ENCODE assay signal across 1 cellular context in the genomic region with DNA sequence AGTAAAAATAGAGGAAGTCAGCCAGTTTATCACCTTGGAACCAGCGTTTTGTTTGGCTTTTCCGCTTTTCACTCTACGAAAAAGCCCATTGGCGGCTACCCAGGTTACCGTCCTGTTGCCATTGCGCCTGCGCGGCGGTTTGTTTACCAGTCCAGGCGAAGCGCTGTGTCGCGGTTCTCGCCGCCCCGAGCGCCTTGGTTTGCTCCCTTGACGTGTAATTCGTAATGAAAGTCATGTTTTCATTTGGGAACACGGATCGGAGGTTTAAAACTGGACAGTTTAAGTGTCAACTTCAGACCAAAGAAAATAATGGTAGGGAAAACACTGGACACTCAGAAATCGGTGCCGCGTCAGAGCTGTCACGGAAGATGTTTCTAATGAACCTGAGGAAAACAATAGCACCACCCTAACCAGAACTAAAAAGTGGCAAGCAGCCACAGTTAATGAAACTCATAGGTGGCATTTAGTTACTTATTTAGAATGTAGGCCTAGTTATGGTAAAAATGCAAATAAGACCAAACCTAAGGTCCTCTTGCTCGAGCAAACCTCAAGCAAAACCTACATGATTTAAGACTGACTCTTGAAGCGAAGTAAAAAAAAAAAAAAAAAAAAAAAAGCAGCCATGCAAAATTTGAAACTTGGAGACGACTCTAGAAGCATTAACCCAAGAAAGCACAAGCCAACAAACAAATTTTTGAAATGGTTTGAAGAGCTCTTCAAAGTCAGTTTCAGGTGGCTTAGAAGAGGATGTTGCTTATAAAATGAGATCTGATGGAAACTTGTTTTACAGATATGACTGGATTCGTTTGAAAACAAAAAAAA.
TF ChIP-seq lines count a peak whose summit lies in the region.

No MANE protein-coding gene starts in this region.

TF ChIP-seq in HepG2, 621 proteins besides CTCF, POLR2A, EP300 and RAD21 (continued from another document and continues in another):
- no peak for TF ChIP-seq ZFP37 (CRISPR knock-in tag; IDR thresholded peaks at IDR 0.05; ENCODE audit: borderline replicate concordance)
- TF ChIP-seq SMAD1 (CRISPR knock-in tag; IDR thresholded peaks at IDR 0.05; ENCODE audit: borderline replicate concordance, low read depth), result no peak
- TF ChIP-seq, protein P1, sequence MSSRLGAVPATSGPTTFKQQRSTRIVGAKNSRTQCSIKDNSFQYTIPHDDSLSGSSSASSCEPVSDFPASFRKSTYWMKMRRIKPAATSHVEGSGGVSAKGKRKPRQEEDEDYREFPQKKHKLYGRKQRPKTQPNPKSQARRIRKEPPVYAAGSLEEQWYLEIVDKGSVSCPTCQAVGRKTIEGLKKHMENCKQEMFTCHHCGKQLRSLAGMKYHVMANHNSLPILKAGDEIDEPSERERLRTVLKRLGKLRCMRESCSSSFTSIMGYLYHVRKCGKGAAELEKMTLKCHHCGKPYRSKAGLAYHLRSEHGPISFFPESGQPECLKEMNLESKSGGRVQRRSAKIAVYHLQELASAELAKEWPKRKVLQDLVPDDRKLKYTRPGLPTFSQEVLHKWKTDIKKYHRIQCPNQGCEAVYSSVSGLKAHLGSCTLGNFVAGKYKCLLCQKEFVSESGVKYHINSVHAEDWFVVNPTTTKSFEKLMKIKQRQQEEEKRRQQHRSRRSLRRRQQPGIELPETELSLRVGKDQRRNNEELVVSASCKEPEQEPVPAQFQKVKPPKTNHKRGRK (CRISPR knock-in tag; IDR thresholded peaks at IDR 0.05), result no peak
- no peak for TF ChIP-seq ZNF446 (CRISPR knock-in tag; IDR thresholded peaks at IDR 0.05)
- TF ChIP-seq ARHGAP35 (CRISPR knock-in tag; IDR thresholded peaks at IDR 0.05; ENCODE audit: borderline replicate concordance), result no peak
- TF ChIP-seq, protein P2, sequence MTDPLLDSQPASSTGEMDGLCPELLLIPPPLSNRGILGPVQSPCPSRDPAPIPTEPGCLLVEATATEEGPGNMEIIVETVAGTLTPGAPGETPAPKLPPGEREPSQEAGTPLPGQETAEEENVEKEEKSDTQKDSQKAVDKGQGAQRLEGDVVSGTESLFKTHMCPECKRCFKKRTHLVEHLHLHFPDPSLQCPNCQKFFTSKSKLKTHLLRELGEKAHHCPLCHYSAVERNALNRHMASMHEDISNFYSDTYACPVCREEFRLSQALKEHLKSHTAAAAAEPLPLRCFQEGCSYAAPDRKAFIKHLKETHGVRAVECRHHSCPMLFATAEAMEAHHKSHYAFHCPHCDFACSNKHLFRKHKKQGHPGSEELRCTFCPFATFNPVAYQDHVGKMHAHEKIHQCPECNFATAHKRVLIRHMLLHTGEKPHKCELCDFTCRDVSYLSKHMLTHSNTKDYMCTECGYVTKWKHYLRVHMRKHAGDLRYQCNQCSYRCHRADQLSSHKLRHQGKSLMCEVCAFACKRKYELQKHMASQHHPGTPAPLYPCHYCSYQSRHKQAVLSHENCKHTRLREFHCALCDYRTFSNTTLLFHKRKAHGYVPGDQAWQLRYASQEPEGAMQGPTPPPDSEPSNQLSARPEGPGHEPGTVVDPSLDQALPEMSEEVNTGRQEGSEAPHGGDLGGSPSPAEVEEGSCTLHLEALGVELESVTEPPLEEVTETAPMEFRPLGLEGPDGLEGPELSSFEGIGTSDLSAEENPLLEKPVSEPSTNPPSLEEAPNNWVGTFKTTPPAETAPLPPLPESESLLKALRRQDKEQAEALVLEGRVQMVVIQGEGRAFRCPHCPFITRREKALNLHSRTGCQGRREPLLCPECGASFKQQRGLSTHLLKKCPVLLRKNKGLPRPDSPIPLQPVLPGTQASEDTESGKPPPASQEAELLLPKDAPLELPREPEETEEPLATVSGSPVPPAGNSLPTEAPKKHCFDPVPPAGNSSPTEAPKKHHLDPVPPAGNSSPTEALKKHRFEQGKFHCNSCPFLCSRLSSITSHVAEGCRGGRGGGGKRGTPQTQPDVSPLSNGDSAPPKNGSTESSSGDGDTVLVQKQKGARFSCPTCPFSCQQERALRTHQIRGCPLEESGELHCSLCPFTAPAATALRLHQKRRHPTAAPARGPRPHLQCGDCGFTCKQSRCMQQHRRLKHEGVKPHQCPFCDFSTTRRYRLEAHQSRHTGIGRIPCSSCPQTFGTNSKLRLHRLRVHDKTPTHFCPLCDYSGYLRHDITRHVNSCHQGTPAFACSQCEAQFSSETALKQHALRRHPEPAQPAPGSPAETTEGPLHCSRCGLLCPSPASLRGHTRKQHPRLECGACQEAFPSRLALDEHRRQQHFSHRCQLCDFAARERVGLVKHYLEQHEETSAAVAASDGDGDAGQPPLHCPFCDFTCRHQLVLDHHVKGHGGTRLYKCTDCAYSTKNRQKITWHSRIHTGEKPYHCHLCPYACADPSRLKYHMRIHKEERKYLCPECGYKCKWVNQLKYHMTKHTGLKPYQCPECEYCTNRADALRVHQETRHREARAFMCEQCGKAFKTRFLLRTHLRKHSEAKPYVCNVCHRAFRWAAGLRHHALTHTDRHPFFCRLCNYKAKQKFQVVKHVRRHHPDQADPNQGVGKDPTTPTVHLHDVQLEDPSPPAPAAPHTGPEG (CRISPR knock-in tag; IDR thresholded peaks at IDR 0.05), result no peak
- no peak for TF ChIP-seq MATR3 (CRISPR knock-in tag; IDR thresholded peaks at IDR 0.05)
- TF ChIP-seq, protein P3, sequence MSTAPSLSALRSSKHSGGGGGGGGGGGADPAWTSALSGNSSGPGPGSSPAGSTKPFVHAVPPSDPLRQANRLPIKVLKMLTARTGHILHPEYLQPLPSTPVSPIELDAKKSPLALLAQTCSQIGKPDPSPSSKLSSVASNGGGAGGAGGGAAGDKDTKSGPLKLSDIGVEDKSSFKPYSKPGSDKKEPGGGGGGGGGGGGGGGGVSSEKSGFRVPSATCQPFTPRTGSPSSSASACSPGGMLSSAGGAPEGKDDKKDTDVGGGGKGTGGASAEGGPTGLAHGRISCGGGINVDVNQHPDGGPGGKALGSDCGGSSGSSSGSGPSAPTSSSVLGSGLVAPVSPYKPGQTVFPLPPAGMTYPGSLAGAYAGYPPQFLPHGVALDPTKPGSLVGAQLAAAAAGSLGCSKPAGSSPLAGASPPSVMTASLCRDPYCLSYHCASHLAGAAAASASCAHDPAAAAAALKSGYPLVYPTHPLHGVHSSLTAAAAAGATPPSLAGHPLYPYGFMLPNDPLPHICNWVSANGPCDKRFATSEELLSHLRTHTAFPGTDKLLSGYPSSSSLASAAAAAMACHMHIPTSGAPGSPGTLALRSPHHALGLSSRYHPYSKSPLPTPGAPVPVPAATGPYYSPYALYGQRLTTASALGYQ (CRISPR knock-in tag; IDR thresholded peaks at IDR 0.05), result no peak
- TF ChIP-seq ZZZ3 (CRISPR knock-in tag; IDR thresholded peaks at IDR 0.05; ENCODE audit: borderline replicate concordance), result no peak
- no peak for TF ChIP-seq HNF4G (IDR thresholded peaks at IDR 0.05; ENCODE audit: borderline replicate concordance, low read depth, low read length)
- no peak for TF ChIP-seq HNF4G (CRISPR knock-in tag; IDR thresholded peaks at IDR 0.05; ENCODE audit: borderline replicate concordance, low read depth)
- no peak for TF ChIP-seq AGO2 (optimal IDR thresholded peaks at IDR 0.05; ENCODE audit: low read depth, low read length)
- no peak for TF ChIP-seq RBM22 (optimal IDR thresholded peaks at IDR 0.05; ENCODE audit: low read length)
- TF ChIP-seq ZNF44 (CRISPR knock-in tag; IDR thresholded peaks at IDR 0.05), result no peak
- TF ChIP-seq TRIM24 (CRISPR knock-in tag; IDR thresholded peaks at IDR 0.05), result no peak
- TF ChIP-seq, protein P4, sequence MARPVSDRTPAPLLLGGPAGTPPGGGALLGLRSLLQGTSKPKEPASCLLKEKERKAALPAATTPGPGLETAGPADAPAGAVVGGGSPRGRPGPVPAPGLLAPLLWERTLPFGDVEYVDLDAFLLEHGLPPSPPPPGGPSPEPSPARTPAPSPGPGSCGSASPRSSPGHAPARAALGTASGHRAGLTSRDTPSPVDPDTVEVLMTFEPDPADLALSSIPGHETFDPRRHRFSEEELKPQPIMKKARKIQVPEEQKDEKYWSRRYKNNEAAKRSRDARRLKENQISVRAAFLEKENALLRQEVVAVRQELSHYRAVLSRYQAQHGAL (CRISPR knock-in tag; IDR thresholded peaks at IDR 0.05; ENCODE audit: not compliant biosample characterization), result no peak
- TF ChIP-seq ZNF432 (CRISPR knock-in tag; IDR thresholded peaks at IDR 0.05; ENCODE audit: borderline replicate concordance), result no peak
- TF ChIP-seq, protein P5, sequence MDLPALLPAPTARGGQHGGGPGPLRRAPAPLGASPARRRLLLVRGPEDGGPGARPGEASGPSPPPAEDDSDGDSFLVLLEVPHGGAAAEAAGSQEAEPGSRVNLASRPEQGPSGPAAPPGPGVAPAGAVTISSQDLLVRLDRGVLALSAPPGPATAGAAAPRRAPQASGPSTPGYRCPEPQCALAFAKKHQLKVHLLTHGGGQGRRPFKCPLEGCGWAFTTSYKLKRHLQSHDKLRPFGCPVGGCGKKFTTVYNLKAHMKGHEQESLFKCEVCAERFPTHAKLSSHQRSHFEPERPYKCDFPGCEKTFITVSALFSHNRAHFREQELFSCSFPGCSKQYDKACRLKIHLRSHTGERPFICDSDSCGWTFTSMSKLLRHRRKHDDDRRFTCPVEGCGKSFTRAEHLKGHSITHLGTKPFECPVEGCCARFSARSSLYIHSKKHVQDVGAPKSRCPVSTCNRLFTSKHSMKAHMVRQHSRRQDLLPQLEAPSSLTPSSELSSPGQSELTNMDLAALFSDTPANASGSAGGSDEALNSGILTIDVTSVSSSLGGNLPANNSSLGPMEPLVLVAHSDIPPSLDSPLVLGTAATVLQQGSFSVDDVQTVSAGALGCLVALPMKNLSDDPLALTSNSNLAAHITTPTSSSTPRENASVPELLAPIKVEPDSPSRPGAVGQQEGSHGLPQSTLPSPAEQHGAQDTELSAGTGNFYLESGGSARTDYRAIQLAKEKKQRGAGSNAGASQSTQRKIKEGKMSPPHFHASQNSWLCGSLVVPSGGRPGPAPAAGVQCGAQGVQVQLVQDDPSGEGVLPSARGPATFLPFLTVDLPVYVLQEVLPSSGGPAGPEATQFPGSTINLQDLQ (CRISPR knock-in tag; IDR thresholded peaks at IDR 0.05), result no peak
- TF ChIP-seq ZNF121 (CRISPR knock-in tag; IDR thresholded peaks at IDR 0.05), result no peak
- no peak for TF ChIP-seq ZNF343 (CRISPR knock-in tag; IDR thresholded peaks at IDR 0.05)
- TF ChIP-seq FOXM1 (CRISPR knock-in tag; IDR thresholded peaks at IDR 0.05), result no peak
- no peak for TF ChIP-seq ZNF788 (CRISPR knock-in tag; IDR thresholded peaks at IDR 0.05; ENCODE audit: borderline replicate concordance)
- no peak for TF ChIP-seq SUZ12 (IDR thresholded peaks at IDR 0.05; ENCODE audit: low read depth, low read length)
- no peak for TF ChIP-seq NFRKB (IDR thresholded peaks at IDR 0.05)
- TF ChIP-seq, protein P6, sequence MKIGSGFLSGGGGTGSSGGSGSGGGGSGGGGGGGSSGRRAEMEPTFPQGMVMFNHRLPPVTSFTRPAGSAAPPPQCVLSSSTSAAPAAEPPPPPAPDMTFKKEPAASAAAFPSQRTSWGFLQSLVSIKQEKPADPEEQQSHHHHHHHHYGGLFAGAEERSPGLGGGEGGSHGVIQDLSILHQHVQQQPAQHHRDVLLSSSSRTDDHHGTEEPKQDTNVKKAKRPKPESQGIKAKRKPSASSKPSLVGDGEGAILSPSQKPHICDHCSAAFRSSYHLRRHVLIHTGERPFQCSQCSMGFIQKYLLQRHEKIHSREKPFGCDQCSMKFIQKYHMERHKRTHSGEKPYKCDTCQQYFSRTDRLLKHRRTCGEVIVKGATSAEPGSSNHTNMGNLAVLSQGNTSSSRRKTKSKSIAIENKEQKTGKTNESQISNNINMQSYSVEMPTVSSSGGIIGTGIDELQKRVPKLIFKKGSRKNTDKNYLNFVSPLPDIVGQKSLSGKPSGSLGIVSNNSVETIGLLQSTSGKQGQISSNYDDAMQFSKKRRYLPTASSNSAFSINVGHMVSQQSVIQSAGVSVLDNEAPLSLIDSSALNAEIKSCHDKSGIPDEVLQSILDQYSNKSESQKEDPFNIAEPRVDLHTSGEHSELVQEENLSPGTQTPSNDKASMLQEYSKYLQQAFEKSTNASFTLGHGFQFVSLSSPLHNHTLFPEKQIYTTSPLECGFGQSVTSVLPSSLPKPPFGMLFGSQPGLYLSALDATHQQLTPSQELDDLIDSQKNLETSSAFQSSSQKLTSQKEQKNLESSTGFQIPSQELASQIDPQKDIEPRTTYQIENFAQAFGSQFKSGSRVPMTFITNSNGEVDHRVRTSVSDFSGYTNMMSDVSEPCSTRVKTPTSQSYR (CRISPR knock-in tag; IDR thresholded peaks at IDR 0.05; ENCODE audit: borderline replicate concordance), result no peak
- no peak for TF ChIP-seq ZKSCAN1 (IDR thresholded peaks at IDR 0.05; ENCODE audit: low read length)
- no peak for TF ChIP-seq ZNF615 (CRISPR knock-in tag; IDR thresholded peaks at IDR 0.05; ENCODE audit: borderline replicate concordance)
- no peak for TF ChIP-seq ATF1 (CRISPR knock-in tag; IDR thresholded peaks at IDR 0.05)
- TF ChIP-seq, protein P7, sequence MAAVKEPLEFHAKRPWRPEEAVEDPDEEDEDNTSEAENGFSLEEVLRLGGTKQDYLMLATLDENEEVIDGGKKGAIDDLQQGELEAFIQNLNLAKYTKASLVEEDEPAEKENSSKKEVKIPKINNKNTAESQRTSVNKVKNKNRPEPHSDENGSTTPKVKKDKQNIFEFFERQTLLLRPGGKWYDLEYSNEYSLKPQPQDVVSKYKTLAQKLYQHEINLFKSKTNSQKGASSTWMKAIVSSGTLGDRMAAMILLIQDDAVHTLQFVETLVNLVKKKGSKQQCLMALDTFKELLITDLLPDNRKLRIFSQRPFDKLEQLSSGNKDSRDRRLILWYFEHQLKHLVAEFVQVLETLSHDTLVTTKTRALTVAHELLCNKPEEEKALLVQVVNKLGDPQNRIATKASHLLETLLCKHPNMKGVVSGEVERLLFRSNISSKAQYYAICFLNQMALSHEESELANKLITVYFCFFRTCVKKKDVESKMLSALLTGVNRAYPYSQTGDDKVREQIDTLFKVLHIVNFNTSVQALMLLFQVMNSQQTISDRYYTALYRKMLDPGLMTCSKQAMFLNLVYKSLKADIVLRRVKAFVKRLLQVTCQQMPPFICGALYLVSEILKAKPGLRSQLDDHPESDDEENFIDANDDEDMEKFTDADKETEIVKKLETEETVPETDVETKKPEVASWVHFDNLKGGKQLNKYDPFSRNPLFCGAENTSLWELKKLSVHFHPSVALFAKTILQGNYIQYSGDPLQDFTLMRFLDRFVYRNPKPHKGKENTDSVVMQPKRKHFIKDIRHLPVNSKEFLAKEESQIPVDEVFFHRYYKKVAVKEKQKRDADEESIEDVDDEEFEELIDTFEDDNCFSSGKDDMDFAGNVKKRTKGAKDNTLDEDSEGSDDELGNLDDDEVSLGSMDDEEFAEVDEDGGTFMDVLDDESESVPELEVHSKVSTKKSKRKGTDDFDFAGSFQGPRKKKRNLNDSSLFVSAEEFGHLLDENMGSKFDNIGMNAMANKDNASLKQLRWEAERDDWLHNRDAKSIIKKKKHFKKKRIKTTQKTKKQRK (IDR thresholded peaks at IDR 0.05; ENCODE audit: low read length), result no peak
- TF ChIP-seq ZNF33B (CRISPR knock-in tag; IDR thresholded peaks at IDR 0.05), result 0 out of 2 replicates have a peak, but pooled peaks have one; percentile 26
- TF ChIP-seq ZNF607 (CRISPR knock-in tag; IDR thresholded peaks at IDR 0.05; ENCODE audit: borderline replicate concordance), result no peak
- TF ChIP-seq ZNF460 (CRISPR knock-in tag; IDR thresholded peaks at IDR 0.05; ENCODE audit: borderline replicate concordance), result no peak
- TF ChIP-seq ZNF7 (CRISPR knock-in tag; IDR thresholded peaks at IDR 0.05), result no peak
- TF ChIP-seq ZSCAN25 (CRISPR knock-in tag; IDR thresholded peaks at IDR 0.05), result no peak
- TF ChIP-seq, protein P8, sequence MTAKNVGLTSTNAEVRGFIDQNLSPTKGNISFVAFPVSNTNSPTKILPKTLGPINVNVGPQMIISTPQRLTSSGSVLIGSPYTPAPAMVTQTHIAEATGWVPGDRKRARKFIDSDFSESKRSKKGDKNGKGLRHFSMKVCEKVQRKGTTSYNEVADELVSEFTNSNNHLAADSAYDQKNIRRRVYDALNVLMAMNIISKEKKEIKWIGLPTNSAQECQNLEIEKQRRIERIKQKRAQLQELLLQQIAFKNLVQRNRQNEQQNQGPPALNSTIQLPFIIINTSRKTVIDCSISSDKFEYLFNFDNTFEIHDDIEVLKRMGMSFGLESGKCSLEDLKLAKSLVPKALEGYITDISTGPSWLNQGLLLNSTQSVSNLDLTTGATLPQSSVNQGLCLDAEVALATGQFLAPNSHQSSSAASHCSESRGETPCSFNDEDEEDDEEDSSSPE (CRISPR knock-in tag; IDR thresholded peaks at IDR 0.05), result peak; percentile 21; the same call in 1 of the 2 replicates
- TF ChIP-seq HNF4A (CRISPR knock-in tag; IDR thresholded peaks at IDR 0.05), result no peak
